Comparison of ENCODE assay signal across 8 cellular contexts in the genomic region with DNA sequence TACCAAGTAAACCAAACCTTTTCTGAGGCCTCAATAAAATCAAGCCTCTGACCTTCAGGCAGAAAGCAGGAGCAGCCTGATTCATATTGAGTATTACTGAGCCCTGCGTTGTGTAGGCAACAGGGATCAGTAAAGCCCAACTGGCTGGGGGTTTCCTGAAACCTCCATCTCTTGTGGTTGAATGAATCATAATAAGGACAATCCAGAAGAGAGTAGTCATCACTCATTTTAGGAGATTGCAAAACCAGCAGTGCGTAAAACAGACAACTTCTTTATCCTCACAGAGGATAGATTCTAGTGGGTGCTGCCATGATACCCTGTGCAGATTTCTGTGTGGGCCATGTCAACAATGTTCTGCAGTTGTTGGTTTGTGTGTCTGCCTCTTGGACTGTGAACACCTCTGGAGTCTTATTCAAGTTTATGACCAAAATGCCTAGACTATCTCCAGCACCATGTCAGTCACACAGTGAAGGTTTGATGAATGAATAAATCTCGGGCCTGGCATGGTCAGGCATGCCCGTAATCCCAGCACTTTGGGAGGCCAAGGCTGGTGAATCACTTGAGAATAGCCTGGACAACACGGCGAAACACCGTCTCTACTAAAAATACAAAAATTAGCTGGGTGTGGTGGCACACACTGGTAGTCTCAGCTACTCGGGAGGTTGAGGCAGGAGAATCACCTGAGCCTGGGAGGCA. TPM values are rescaled to one million over a fixed set of nuclear protein-coding genes. Genes with fewer than 3 reads are reported as not detected.
DNase-seq lines count a peak whose midpoint lies in the region; ATAC-seq and TF ChIP-seq lines count a peak whose summit lies in the region.

No MANE protein-coding gene starts in this region.

- H3K27ac Mint-ChIP-seq in activated naive CD8-positive, alpha-beta T cell treated with anti-CD3 and anti-CD28 coated beads, Interleukin-2, amount 50 U/mL, for 24 hours: no peak overlapping the region
- H3K27ac Mint-ChIP-seq in activated naive CD4-positive, alpha-beta T cell treated with anti-CD3 and anti-CD28 coated beads, Interleukin-2, amount 10 ng/mL, durations not matched to agents 7 days and 5 days: no peak overlapping the region

- no peaks in the 10 kb centered on the region for H3K9me3 Mint-ChIP-seq in activated naive CD8-positive, alpha-beta T cell treated with anti-CD3 and anti-CD28 coated beads, Interleukin-2, amount 50 U/mL, for 24 hours
- H3K9me3 Mint-ChIP-seq in activated naive CD4-positive, alpha-beta T cell treated with anti-CD3 and anti-CD28 coated beads, Interleukin-2, amount 10 ng/mL, durations not matched to agents 7 days and 5 days: no peaks in the 10 kb centered on the region

- H3K27me3 Mint-ChIP-seq in activated naive CD8-positive, alpha-beta T cell treated with anti-CD3 and anti-CD28 coated beads, Interleukin-2, amount 50 U/mL, for 24 hours: no peaks in the 10 kb centered on the region
- H3K27me3 Mint-ChIP-seq in activated naive CD4-positive, alpha-beta T cell treated with anti-CD3 and anti-CD28 coated beads, Interleukin-2, amount 10 ng/mL, durations not matched to agents 7 days and 5 days: peaks cover 6% of the 10 kb centered on the region

- no peak overlapping the region for H3K4me3 ChIP-seq in thyroid gland (replicated peaks in 1 of 3)

- intact Hi-C loops in thyroid gland (cut with DNase I): no loop called here

- TF ChIP-seq POLR2A in thyroid gland (IDR thresholded peaks at IDR 0.05): no peak

- peak; percentile 82 to 86 for DNase-seq in AML-193 (lab: John Stamatoyannopoulos, UW)
- DNase-seq in activated naive CD8-positive, alpha-beta T cell treated with anti-CD3 and anti-CD28 coated beads, Interleukin-2, amount 50 U/mL, for 24 hours: no peak
- peak; percentile 98 for DNase-seq in non-pigmented ciliary epithelial cell (ENCODE audit: low read depth)
- DNase-seq in thyroid gland: no peak
- no peak for DNase-seq in NCI-H1105 treated with DMSO at 0.1 percent for 48 hours (lab: John Stamatoyannopoulos, UW)
- DNase-seq in activated naive CD4-positive, alpha-beta T cell treated with anti-CD3 and anti-CD28 coated beads, Interleukin-2, amount 10 ng/mL, durations not matched to agents 7 days and 5 days: no peak

- H3K4me1 Mint-ChIP-seq in activated naive CD8-positive, alpha-beta T cell treated with anti-CD3 and anti-CD28 coated beads, Interleukin-2, amount 50 U/mL, for 24 hours: peaks cover 8% of the 10 kb centered on the region
- H3K4me1 Mint-ChIP-seq in activated naive CD4-positive, alpha-beta T cell treated with anti-CD3 and anti-CD28 coated beads, Interleukin-2, amount 10 ng/mL, durations not matched to agents 7 days and 5 days: no peaks in the 10 kb centered on the region

- H3K27me3 ChIP-seq in thyroid gland: no peaks in the 10 kb centered on the region

- CTCF ChIA-PET in activated naive CD4-positive, alpha-beta T cell treated with anti-CD3 and anti-CD28 coated beads, Interleukin-2, amount 10 ng/mL, durations not matched to agents 7 days and 5 days (lab: Charles Lee): no interaction called here

- no peaks in the 10 kb centered on the region for H3K36me3 ChIP-seq in thyroid gland

- H3K4me3 Mint-ChIP-seq in activated naive CD8-positive, alpha-beta T cell treated with anti-CD3 and anti-CD28 coated beads, Interleukin-2, amount 50 U/mL, for 24 hours: no peak overlapping the region
- no peak overlapping the region for H3K4me3 Mint-ChIP-seq in activated naive CD4-positive, alpha-beta T cell treated with anti-CD3 and anti-CD28 coated beads, Interleukin-2, amount 10 ng/mL, durations not matched to agents 7 days and 5 days

- no peak overlapping the region for H3K27ac ChIP-seq in thyroid gland

- H3K4me1 ChIP-seq in thyroid gland: no peaks in the 10 kb centered on the region

- ATAC-seq in GM19397 (IDR thresholded peaks at IDR 0.05; ENCODE audit: unreplicated experiment) (peak; percentile 51), HG03521 (IDR thresholded peaks at IDR 0.05; ENCODE audit: unreplicated experiment) (peak; percentile 68)
- peak; percentile 93 for ATAC-seq in activated naive CD8-positive, alpha-beta T cell treated with anti-CD3 and anti-CD28 coated beads, Interleukin-2, amount 50 U/mL, for 24 hours

- no peak for TF ChIP-seq CTCF in thyroid gland (IDR thresholded peaks at IDR 0.05)

- WGBS in thyroid gland, 2 donors: 92 to 94% methylated on average over 8 of the region's 8 CpGs

- H3K9me3 ChIP-seq in thyroid gland: no peaks in the 10 kb centered on the region

- no peaks in the 10 kb centered on the region for H3K36me3 Mint-ChIP-seq in activated naive CD8-positive, alpha-beta T cell treated with anti-CD3 and anti-CD28 coated beads, Interleukin-2, amount 50 U/mL, for 24 hours (ENCODE audit: low read depth)
- no peaks in the 10 kb centered on the region for H3K36me3 Mint-ChIP-seq in activated naive CD4-positive, alpha-beta T cell treated with anti-CD3 and anti-CD28 coated beads, Interleukin-2, amount 10 ng/mL, durations not matched to agents 7 days and 5 days

RNA-seq across cellular contexts. Expression of a gene that starts 51.8 kb away (rescaled TPM):
- under 1 TPM; 0.21 to 0.44 (median 0.37) TPM for total RNA-seq in thyroid gland

Comparison
In these comparisons a context has a peak if more than half of its experiments do, and no peak if none do; other contexts are left out.
1. DNase-seq: peak in AML-193 (2 of 2) and non-pigmented ciliary epithelial cell (single experiment); none in activated naive CD8-positive, alpha-beta T cell treated with anti-CD3 and anti-CD28 coated beads, Interleukin-2, amount 50 U/mL, for 24 hours (single experiment), thyroid gland (0 of 2), NCI-H1105 treated with DMSO at 0.1 percent for 48 hours (single experiment) and activated naive CD4-positive, alpha-beta T cell treated with anti-CD3 and anti-CD28 coated beads, Interleukin-2, amount 10 ng/mL, durations not matched to agents 7 days and 5 days (single experiment).
2. Peak in every context shown above with its lines, with median percentiles within 50 percentile points of each other: ATAC-seq.